8 cellular contexts compared by ENCODE assay signal in genomic region chr5:138032572-138033274, GRCh38. TPM values are rescaled to one million over a fixed set of nuclear protein-coding genes. Genes with fewer than 3 reads are reported as not detected.
DNase-seq lines count a peak whose midpoint lies in the region; ATAC-seq and TF ChIP-seq lines count a peak whose summit lies in the region.

TSS of gene FAM13B (minus strand) at chr5:138033079. CDS start at chr5:138019111, 13,968 bp downstream.

- H4K8ac ChIP-seq in IMR-90 (ENCODE audit: low read depth in 2 of 2, low read length in 2 of 2) = peak within 1 kb of the TSS; percentile 96 to 99

- peaks cover 0 to 31% of the 10 kb centered on the region in 2 experiments; a peak in 3 of 4 replicates for H3K79me1 ChIP-seq in IMR-90 (ENCODE audit: low read depth in 1 of 2, low read length in 2 of 2)

- H3K14ac ChIP-seq in IMR-90 (replicated peaks; ENCODE audit: low read depth, low read length) = peak within 1 kb of the TSS; percentile 95

- H3K4me1 Mint-ChIP-seq in activated T-helper 1 cell treated with anti-CD3 and anti-CD28 coated beads, Interleukin-12 subunit alpha, Interleukin-12 subunit beta, Interleukin-2, Interleukin-4 antibody, amounts not matched to agents 30 ng/mL and 10 ng/mL and 1 ng/mL, durations not matched to agents 14 hours and 24 hours and 36 hours (ENCODE audit: low read depth) = peaks cover 59% of the 10 kb centered on the region
- H3K4me1 Mint-ChIP-seq in natural killer cell treated with Interleukin-12 subunit alpha and Interleukin-12 subunit beta and Interleukin-15 and Interleukin-18, amount 100 ng/mL, for 72 hours (ENCODE audit: low read depth in 2 of 2) = peaks cover 39 to 46% of the 10 kb centered on the region in 2 donors
- peaks cover 56% of the 10 kb centered on the region for H3K4me1 Mint-ChIP-seq in stimulated activated naive CD8-positive, alpha-beta T cell treated with anti-CD3 and anti-CD28 coated beads, Interleukin-15, Interleukin-2, amounts not matched to agents 100 ng/mL and 50 ng/mL, for 24 hours (ENCODE audit: low read depth)

- TF ChIP-seq RAD21 in IMR-90 (IDR thresholded peaks at IDR 0.05; ENCODE audit: low read length) = no peak

- peak; percentile 54 for ATAC-seq in GM21576 (IDR thresholded peaks at IDR 0.05; ENCODE audit: unreplicated experiment)
- ATAC-seq in IMR-90 (ENCODE audit: low read depth) = peak; percentile 83
- ATAC-seq in natural killer cell treated with Interleukin-12 subunit alpha and Interleukin-12 subunit beta and Interleukin-15 and Interleukin-18, amount 100 ng/mL, for 72 hours = peak; percentile 91 to 92

- H2AFZ ChIP-seq in IMR-90 (replicated peaks; ENCODE audit: low read length, poor library complexity) (peak within 1 kb of the TSS; percentile 97), fibroblast of lung (ENCODE audit: low read length) (peak within 1 kb of the TSS; percentile 68)

- BruUV-seq in IMR-90 (replicated peaks; lab: Mats Ljungman, UMichigan) = no TSS peak

- in situ Hi-C loops in IMR-90 (cut with MboI; ENCODE audit: low sequenced_read_pairs) = loop anchor here (10.0 to 25.0 kb wide), 2 partner anchors 105 to 278 kb away; partner anchors contain the start of genes HNRNPA0 and NME5

- peak within 1 kb of the TSS; percentile 82 for H3K4me3 ChIP-seq in IMR-90 (ENCODE audit: insufficient read depth, low read depth, low read length)
- H3K4me3 ChIP-seq in fibroblast of lung (replicated peaks in 1 of 4; ENCODE audit: control extremely low read depth in 1 of 4, insufficient read depth in 1 of 4, low read depth in 3 of 4, low read length in 4 of 4) = peak within 1 kb of the TSS; percentile 76 to 92 (median 86)

- H3K36me3 ChIP-seq in IMR-90 (ENCODE audit: control insufficient read depth, insufficient read depth, low read length) = peaks cover 1% of the 10 kb centered on the region; the same call in 1 of the 2 replicates
- H3K36me3 ChIP-seq in fibroblast of lung (ENCODE audit: control insufficient read depth, insufficient read depth, low read length) = no peaks in the 10 kb centered on the region

- peaks cover 5% of the 10 kb centered on the region for H3K36me3 Mint-ChIP-seq in activated T-helper 1 cell treated with anti-CD3 and anti-CD28 coated beads, Interleukin-12 subunit alpha, Interleukin-12 subunit beta, Interleukin-2, Interleukin-4 antibody, amounts not matched to agents 30 ng/mL and 10 ng/mL and 1 ng/mL, durations not matched to agents 14 hours and 24 hours and 36 hours (ENCODE audit: low read depth)
- peaks cover 6% of the 10 kb centered on the region for H3K36me3 Mint-ChIP-seq in natural killer cell treated with Interleukin-12 subunit alpha and Interleukin-12 subunit beta and Interleukin-15 and Interleukin-18, amount 100 ng/mL, for 72 hours
- peaks cover 15% of the 10 kb centered on the region for H3K36me3 Mint-ChIP-seq in stimulated activated naive CD8-positive, alpha-beta T cell treated with anti-CD3 and anti-CD28 coated beads, Interleukin-15, Interleukin-2, amounts not matched to agents 100 ng/mL and 50 ng/mL, for 24 hours (ENCODE audit: low read depth)

- peak within 1 kb of the TSS; percentile 97 for H3K27ac Mint-ChIP-seq in activated T-helper 1 cell treated with anti-CD3 and anti-CD28 coated beads, Interleukin-12 subunit alpha, Interleukin-12 subunit beta, Interleukin-2, Interleukin-4 antibody, amounts not matched to agents 30 ng/mL and 10 ng/mL and 1 ng/mL, durations not matched to agents 14 hours and 24 hours and 36 hours
- peak within 1 kb of the TSS; percentile 94 to 96 for H3K27ac Mint-ChIP-seq in natural killer cell treated with Interleukin-12 subunit alpha and Interleukin-12 subunit beta and Interleukin-15 and Interleukin-18, amount 100 ng/mL, for 72 hours
- H3K27ac Mint-ChIP-seq in stimulated activated naive CD8-positive, alpha-beta T cell treated with anti-CD3 and anti-CD28 coated beads, Interleukin-15, Interleukin-2, amounts not matched to agents 100 ng/mL and 50 ng/mL, for 24 hours = peak within 1 kb of the TSS; percentile 88

- H3K9me1 ChIP-seq in IMR-90 (ENCODE audit: insufficient read depth, low read length) = peaks cover 4% of the 10 kb centered on the region; the same call in 1 of the 2 replicates

- dilution Hi-C loops in IMR-90 (cut with HindIII; ENCODE audit: low sequenced_read_pairs, unreplicated experiment) = no loop called here

- H2BK5ac ChIP-seq in IMR-90 (ENCODE audit: low read depth, low read length, poor library complexity, severe bottlenecking) = peak within 1 kb of the TSS; percentile 89

- H3K4me1 ChIP-seq in IMR-90 (ENCODE audit: control insufficient read depth, insufficient read depth, low read length) (peaks cover 2% of the 10 kb centered on the region; the same call in 1 of the 2 replicates), fibroblast of lung (ENCODE audit: control insufficient read depth, extremely low read depth, insufficient read depth, low read length) (peaks cover 4% of the 10 kb centered on the region)

- H3K23ac ChIP-seq in IMR-90 (ENCODE audit: low read depth, low read length) = peak within 1 kb of the TSS; percentile 88

- H3K9me3 ChIP-seq in IMR-90 (ENCODE audit: control insufficient read depth, insufficient read depth, low read length) = no peaks in the 10 kb centered on the region
- H3K9me3 ChIP-seq in fibroblast of lung (ENCODE audit: control insufficient read depth, insufficient read depth, low read depth, low read length) = no peaks in the 10 kb centered on the region

- CTCF ChIA-PET in IMR-90 (lab: Yijun Ruan, JAX) = interaction anchor here (1.8 kb wide), 1 partner anchor 14 kb away, joined by 6 read pairs; no protein-coding TSS in a partner anchor

- no peak for TF ChIP-seq CTCF in IMR-90 (conservative IDR thresholded peaks at IDR 0.05; ENCODE audit: low read depth, low read length)
- TF ChIP-seq CTCF in fibroblast of lung (conservative IDR thresholded peaks at IDR 0.05 in 1 of 2, IDR thresholded peaks at IDR 0.05 in 1 of 2; ENCODE audit: low read depth in 1 of 2, low read length in 2 of 2) = no peak

- H3K79me2 ChIP-seq in fibroblast of lung (ENCODE audit: control insufficient read depth, insufficient read depth, low read length) = peaks cover 47% of the 10 kb centered on the region

- H3K9me3 Mint-ChIP-seq in activated T-helper 1 cell treated with anti-CD3 and anti-CD28 coated beads, Interleukin-12 subunit alpha, Interleukin-12 subunit beta, Interleukin-2, Interleukin-4 antibody, amounts not matched to agents 30 ng/mL and 10 ng/mL and 1 ng/mL, durations not matched to agents 14 hours and 24 hours and 36 hours = no peaks in the 10 kb centered on the region
- no peaks in the 10 kb centered on the region for H3K9me3 Mint-ChIP-seq in natural killer cell treated with Interleukin-12 subunit alpha and Interleukin-12 subunit beta and Interleukin-15 and Interleukin-18, amount 100 ng/mL, for 72 hours
- no peaks in the 10 kb centered on the region for H3K9me3 Mint-ChIP-seq in stimulated activated naive CD8-positive, alpha-beta T cell treated with anti-CD3 and anti-CD28 coated beads, Interleukin-15, Interleukin-2, amounts not matched to agents 100 ng/mL and 50 ng/mL, for 24 hours

- intact Hi-C loops in IMR-90 (cut with micrococcal nuclease) = loop anchor here (2.0 kb wide), 1 partner anchor 278 kb away; the partner anchor contains the start of gene HNRNPA0
- intact Hi-C loops in activated T-helper 1 cell treated with anti-CD3 and anti-CD28 coated beads, Interleukin-12 subunit alpha, Interleukin-12 subunit beta, Interleukin-2, Interleukin-4 antibody, amounts not matched to agents 30 ng/mL and 10 ng/mL and 1 ng/mL, durations not matched to agents 14 hours and 24 hours and 36 hours (cut with micrococcal nuclease) = loop anchor here (1.0 to 5.0 kb wide), 9 partner anchors 35 to 511 kb away; partner anchors contain the start of genes CDC23, EGR1, ETF1 and FAM53C

- DNase-seq in DMS153 (lab: John Stamatoyannopoulos, UW) = peak; percentile 25
- peak; percentile 48 for DNase-seq in IMR-90
- DNase-seq in RPMI8226 = peak; percentile 86
- peak; percentile 69 for DNase-seq in activated T-helper 1 cell treated with anti-CD3 and anti-CD28 coated beads, Interleukin-12 subunit alpha, Interleukin-12 subunit beta, Interleukin-2, Interleukin-4 antibody, amounts not matched to agents 30 ng/mL and 10 ng/mL and 1 ng/mL, durations not matched to agents 14 hours and 24 hours and 36 hours (ENCODE audit: low spot score)
- peak; percentile 56 to 72 for DNase-seq in fibroblast of lung (ENCODE audit: low read depth in 2 of 2)
- peak; percentile 88 for DNase-seq in natural killer cell treated with Interleukin-12 subunit alpha and Interleukin-12 subunit beta and Interleukin-15 and Interleukin-18, amount 100 ng/mL, for 72 hours (ENCODE audit: low spot score)

- peak within 1 kb of the TSS; percentile 95 for H3K27ac ChIP-seq in IMR-90 (ENCODE audit: insufficient read depth, low read length)
- H3K27ac ChIP-seq in fibroblast of lung (ENCODE audit: insufficient read depth, low read length) = peak within 1 kb of the TSS; percentile 97

- no peaks in the 10 kb centered on the region for H3K27me3 ChIP-seq in IMR-90 (ENCODE audit: control insufficient read depth, insufficient read depth, low read length)
- no peaks in the 10 kb centered on the region for H3K27me3 ChIP-seq in fibroblast of lung (ENCODE audit: control insufficient read depth, insufficient read depth, low read length)

- H3K56ac ChIP-seq in IMR-90 (ENCODE audit: extremely low read depth, insufficient read depth, low read length) = peak within 1 kb of the TSS; percentile 86

- peak; percentile 88 for TF ChIP-seq POLR2A in IMR-90 (IDR thresholded peaks at IDR 0.05; ENCODE audit: low read depth, low read length)

- H3K4me3 Mint-ChIP-seq in activated T-helper 1 cell treated with anti-CD3 and anti-CD28 coated beads, Interleukin-12 subunit alpha, Interleukin-12 subunit beta, Interleukin-2, Interleukin-4 antibody, amounts not matched to agents 30 ng/mL and 10 ng/mL and 1 ng/mL, durations not matched to agents 14 hours and 24 hours and 36 hours = peak within 1 kb of the TSS; percentile 99
- H3K4me3 Mint-ChIP-seq in natural killer cell treated with Interleukin-12 subunit alpha and Interleukin-12 subunit beta and Interleukin-15 and Interleukin-18, amount 100 ng/mL, for 72 hours = peak within 1 kb of the TSS; percentile 99
- peak within 1 kb of the TSS; percentile 89 for H3K4me3 Mint-ChIP-seq in stimulated activated naive CD8-positive, alpha-beta T cell treated with anti-CD3 and anti-CD28 coated beads, Interleukin-15, Interleukin-2, amounts not matched to agents 100 ng/mL and 50 ng/mL, for 24 hours

- H3K4me2 ChIP-seq in IMR-90 (ENCODE audit: low read depth, low read length) = peak within 1 kb of the TSS; percentile 100
- peak within 1 kb of the TSS; percentile 87 for H3K4me2 ChIP-seq in fibroblast of lung (ENCODE audit: extremely low read depth, insufficient read depth, low read length)

- peak within 1 kb of the TSS; percentile 89 for H4K91ac ChIP-seq in IMR-90 (ENCODE audit: insufficient read depth, low read depth, low read length)

- H2BK15ac ChIP-seq in IMR-90 (ENCODE audit: low read depth, low read length) = no peak within 1 kb of the TSS

- peak within 1 kb of the TSS; percentile 99 for H2AK9ac ChIP-seq in IMR-90 (replicated peaks; ENCODE audit: low read depth, low read length, poor library complexity)

- H3K9ac ChIP-seq in IMR-90 (ENCODE audit: low read depth, low read length) (peak within 1 kb of the TSS; percentile 91), fibroblast of lung (ENCODE audit: insufficient read depth, low read length) (peak within 1 kb of the TSS; percentile 99)

- peak within 1 kb of the TSS; percentile 44; the same call in 1 of the 2 replicates for H2AK5ac ChIP-seq in IMR-90 (ENCODE audit: low read depth, low read length)

- 0% methylated on average over 30 of the region's 76 CpGs; no CpG with 5 or more reads in 1 of the 2 experiments for WGBS in IMR-90 (ENCODE audit: extremely low coverage in 2 of 2, insufficient read length in 1 of 2), 2 experiments

- POLR2A ChIA-PET in IMR-90 (lab: Charles Lee; ENCODE audit: unreplicated experiment) = no interaction called here

- H2BK20ac ChIP-seq in IMR-90 (ENCODE audit: low read depth, low read length) = no peak within 1 kb of the TSS; the same call in 1 of the 2 replicates

- H2BK120ac ChIP-seq in IMR-90 (ENCODE audit: low read depth, low read length) = peak within 1 kb of the TSS; percentile 57

- peak within 1 kb of the TSS; percentile 95 for H3K4ac ChIP-seq in IMR-90 (ENCODE audit: low read depth, low read length)

- H3K27me3 Mint-ChIP-seq in activated T-helper 1 cell treated with anti-CD3 and anti-CD28 coated beads, Interleukin-12 subunit alpha, Interleukin-12 subunit beta, Interleukin-2, Interleukin-4 antibody, amounts not matched to agents 30 ng/mL and 10 ng/mL and 1 ng/mL, durations not matched to agents 14 hours and 24 hours and 36 hours (ENCODE audit: insufficient read depth) = no peaks in the 10 kb centered on the region
- H3K27me3 Mint-ChIP-seq in natural killer cell treated with Interleukin-12 subunit alpha and Interleukin-12 subunit beta and Interleukin-15 and Interleukin-18, amount 100 ng/mL, for 72 hours = no peaks in the 10 kb centered on the region
- H3K27me3 Mint-ChIP-seq in stimulated activated naive CD8-positive, alpha-beta T cell treated with anti-CD3 and anti-CD28 coated beads, Interleukin-15, Interleukin-2, amounts not matched to agents 100 ng/mL and 50 ng/mL, for 24 hours = no peaks in the 10 kb centered on the region

- H4K5ac ChIP-seq in IMR-90 (ENCODE audit: low read depth, low read length) = peak within 1 kb of the TSS; percentile 75

- H4K20me1 ChIP-seq in IMR-90 (ENCODE audit: insufficient read depth, low read length) (peaks cover 49% of the 10 kb centered on the region), fibroblast of lung (ENCODE audit: control insufficient read depth, extremely low read depth, insufficient read depth, low read length) (no peaks in the 10 kb centered on the region)

- H3K18ac ChIP-seq in IMR-90 (ENCODE audit: low read depth, low read length) = peak within 1 kb of the TSS; percentile 35

RNA-seq across cellular contexts. Expression of gene FAM13B, which starts in this region (rescaled TPM):
- 15.1 and 21.9 TPM in 2 replicates for total RNA-seq in IMR-90 (2012; rRNA removed)
- polyA plus RNA-seq in IMR-90 (2012; rRNA removed) = 10.6 and 14.6 TPM in 2 replicates
- polyA plus RNA-seq in IMR-90 (2012; cell fraction: cytosol; rRNA removed) = 3.2 and 3.8 TPM in 2 replicates
- 7.9 and 26.5 TPM in 2 replicates for polyA plus RNA-seq in IMR-90 (2012; cell fraction: nucleus; rRNA removed; ENCODE audit: low replicate concordance)
- total RNA-seq in activated T-helper 1 cell treated with anti-CD3 and anti-CD28 coated beads, Interleukin-12 subunit alpha, Interleukin-12 subunit beta, Interleukin-2, Interleukin-4 antibody, amounts not matched to agents 30 ng/mL and 10 ng/mL and 1 ng/mL, durations not matched to agents 14 hours and 24 hours and 36 hours = 17.2 and 22.3 TPM in 2 replicates
- 19.8 and 25.1 TPM in 2 replicates for total RNA-seq in fibroblast of lung
- polyA plus RNA-seq in fibroblast of lung = 19.2 and 20.7 TPM in 2 replicates
- polyA plus RNA-seq in fibroblast of lung (2012) = 12.4 and 13.2 TPM in 2 replicates
- polyA minus RNA-seq in fibroblast of lung (ENCODE audit: low replicate concordance) = 4.6 and 9.1 TPM in 2 replicates
- total RNA-seq in natural killer cell treated with Interleukin-12 subunit alpha and Interleukin-12 subunit beta and Interleukin-15 and Interleukin-18, amount 100 ng/mL, for 72 hours = 10 to 100 TPM; 43.1 to 50.4 TPM

Comparison
In these comparisons a context has a peak if more than half of its experiments do, and no peak if none do; other contexts are left out.
1. Peak in every context shown above with its lines: DNase-seq, ATAC-seq, H3K4me3 ChIP-seq and H3K27ac ChIP-seq.
2. DNase-seq: peak in every context shown above with its lines; median percentile 88 in natural killer cell treated with Interleukin-12 subunit alpha and Interleukin-12 subunit beta and Interleukin-15 and Interleukin-18, amount 100 ng/mL, for 72 hours; 86 in RPMI8226; 69 in activated T-helper 1 cell treated with anti-CD3 and anti-CD28 coated beads, Interleukin-12 subunit alpha, Interleukin-12 subunit beta, Interleukin-2, Interleukin-4 antibody, amounts not matched to agents 30 ng/mL and 10 ng/mL and 1 ng/mL, durations not matched to agents 14 hours and 24 hours and 36 hours; 64 in fibroblast of lung; 48 in IMR-90; 25 in DMS153.